In the genomic region with DNA sequence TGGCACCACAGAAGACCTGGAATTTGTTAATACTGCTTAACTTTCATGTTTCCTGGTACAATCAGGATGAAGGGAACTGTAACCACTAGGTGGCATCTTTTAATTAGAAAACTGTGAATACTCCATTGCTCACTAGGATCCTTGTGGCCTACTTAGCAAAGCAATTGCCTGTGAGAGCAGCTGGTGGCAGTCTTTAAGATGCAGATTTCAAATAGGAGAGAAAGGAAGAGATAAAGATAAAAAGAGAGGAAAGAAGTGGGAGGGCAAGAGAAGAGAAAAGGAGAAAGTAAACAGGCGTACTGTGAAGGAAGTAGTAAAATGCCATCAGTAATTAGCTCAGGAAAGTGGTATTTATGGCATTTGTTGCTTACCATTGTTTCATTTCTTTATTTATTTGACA, we compare ENCODE assay signal across 8 cellular contexts.
DNase-seq lines count a peak whose midpoint lies in the region; ATAC-seq and TF ChIP-seq lines count a peak whose summit lies in the region.

No MANE protein-coding gene starts in this region.

- no peak for TF ChIP-seq CTCF in WTC11 (IDR thresholded peaks at IDR 0.05)
- peak; percentile 67 for TF ChIP-seq CTCF in cardiac muscle cell (IDR thresholded peaks at IDR 0.05; ENCODE audit: low read depth, low read length)
- peak; percentile 72 for TF ChIP-seq CTCF in progenitor cell of endocrine pancreas (IDR thresholded peaks at IDR 0.05; ENCODE audit: unreplicated experiment)

- no peaks in the 10 kb centered on the region for H3K36me3 ChIP-seq in cardiac muscle cell

- H3K27me3 ChIP-seq in cardiac muscle cell = no peaks in the 10 kb centered on the region

- CTCF ChIA-PET in WTC11 (lab: Charles Lee) = interaction anchor here (0.6 to 2.2 kb wide), 37 partner anchors 8 to 910 kb away, joined by 3 to 15 read pairs (median 4); partner anchors contain the start of gene ZFYVE26

- no peaks in the 10 kb centered on the region for H3K4me1 ChIP-seq in cardiac muscle cell (ENCODE audit: low read depth)

- POLR2A ChIA-PET in WTC11 (lab: Charles Lee) = interaction anchor here (1.0 kb wide), 2 partner anchors 853 to 858 kb away, joined by 3 to 5 read pairs; no protein-coding TSS in a partner anchor

- no peaks in the 10 kb centered on the region for H3K9me3 ChIP-seq in cardiac muscle cell (ENCODE audit: low read depth)

- H3K4me3 Mint-ChIP-seq in WTC11 = peak overlapping the region; percentile 16
- no peak overlapping the region for H3K4me3 Mint-ChIP-seq in progenitor cell of endocrine pancreas (ENCODE audit: low read depth)

- H3K27me3 Mint-ChIP-seq in WTC11 (ENCODE audit: low read depth) = no peaks in the 10 kb centered on the region
- no peaks in the 10 kb centered on the region for H3K27me3 Mint-ChIP-seq in progenitor cell of endocrine pancreas

- H3K4me3 ChIP-seq in cardiac muscle cell = no peak overlapping the region

- H3K9me3 Mint-ChIP-seq in WTC11 = peaks cover 19% of the 10 kb centered on the region
- peaks cover 12% of the 10 kb centered on the region for H3K9me3 Mint-ChIP-seq in progenitor cell of endocrine pancreas (ENCODE audit: low read depth)

- H3K4me1 Mint-ChIP-seq in WTC11 = peaks cover 78% of the 10 kb centered on the region
- H3K4me1 Mint-ChIP-seq in progenitor cell of endocrine pancreas (ENCODE audit: low read depth) = peaks cover 6% of the 10 kb centered on the region

- H3K27ac Mint-ChIP-seq in WTC11 = peak overlapping the region; percentile 90
- H3K27ac Mint-ChIP-seq in progenitor cell of endocrine pancreas = peak overlapping the region; percentile 12

- DNase-seq in CD1c-positive myeloid dendritic cell (ENCODE audit: extremely low spot score) = peak; percentile 59
- peak; percentile 3 for DNase-seq in GM19240 (ENCODE audit: insufficient read length, low spot score)
- DNase-seq in NCI-H2171 (lab: John Stamatoyannopoulos, UW) = peak; percentile 75
- DNase-seq in WTC11 (ENCODE audit: low spot score) = peak; percentile 28
- peak; percentile 70 to 93 for DNase-seq in cardiac muscle cell (ENCODE audit: low read depth in 1 of 2, low spot score in 1 of 2)
- DNase-seq in progenitor cell of endocrine pancreas (ENCODE audit: low spot score, unreplicated experiment) = no peak

- no peak overlapping the region for H3K27ac ChIP-seq in cardiac muscle cell

- H3K36me3 Mint-ChIP-seq in WTC11 (peaks cover 27% of the 10 kb centered on the region), progenitor cell of endocrine pancreas (ENCODE audit: insufficient read depth) (peaks cover 5% of the 10 kb centered on the region)

- ATAC-seq in WTC11 = peak; percentile 91
- no peak for ATAC-seq in HG02852 (IDR thresholded peaks at IDR 0.05; ENCODE audit: unreplicated experiment)
- no peak for ATAC-seq in HG02571 (IDR thresholded peaks at IDR 0.05; ENCODE audit: unreplicated experiment)

TF ChIP-seq in WTC11, 78 proteins besides CTCF, POLR2A, EP300 and RAD21 (continues in another document):
- TF ChIP-seq ATF3 (CRISPR knock-in tag; conservative IDR thresholded peaks at IDR 0.05) (no peak), ZNF317 (CRISPR knock-in tag; IDR thresholded peaks at IDR 0.05; ENCODE audit: borderline replicate concordance, low read depth) (no peak), ETV6 (CRISPR knock-in tag; IDR thresholded peaks at IDR 0.05) (peak; percentile 72; the same call in 1 of the 2 replicates), SMAD4 (CRISPR knock-in tag; IDR thresholded peaks at IDR 0.05) (no peak), E2F5 (CRISPR knock-in tag; IDR thresholded peaks at IDR 0.05) (no peak), FOXK1 (CRISPR knock-in tag; IDR thresholded peaks at IDR 0.05) (peak; percentile 73), FOXJ3 (CRISPR knock-in tag; IDR thresholded peaks at IDR 0.05; ENCODE audit: borderline replicate concordance) (0 out of 2 replicates have a peak, but pooled peaks have one; percentile 49), ZNF396 (CRISPR knock-in tag; IDR thresholded peaks at IDR 0.05; ENCODE audit: borderline replicate concordance) (peak; percentile 70; the same call in 1 of the 2 replicates), ATF2 (CRISPR knock-in tag; IDR thresholded peaks at IDR 0.05; ENCODE audit: borderline replicate concordance, low read depth) (no peak), TEAD4 (CRISPR knock-in tag; IDR thresholded peaks at IDR 0.05) (no peak)
- TF ChIP-seq, protein P1, sequence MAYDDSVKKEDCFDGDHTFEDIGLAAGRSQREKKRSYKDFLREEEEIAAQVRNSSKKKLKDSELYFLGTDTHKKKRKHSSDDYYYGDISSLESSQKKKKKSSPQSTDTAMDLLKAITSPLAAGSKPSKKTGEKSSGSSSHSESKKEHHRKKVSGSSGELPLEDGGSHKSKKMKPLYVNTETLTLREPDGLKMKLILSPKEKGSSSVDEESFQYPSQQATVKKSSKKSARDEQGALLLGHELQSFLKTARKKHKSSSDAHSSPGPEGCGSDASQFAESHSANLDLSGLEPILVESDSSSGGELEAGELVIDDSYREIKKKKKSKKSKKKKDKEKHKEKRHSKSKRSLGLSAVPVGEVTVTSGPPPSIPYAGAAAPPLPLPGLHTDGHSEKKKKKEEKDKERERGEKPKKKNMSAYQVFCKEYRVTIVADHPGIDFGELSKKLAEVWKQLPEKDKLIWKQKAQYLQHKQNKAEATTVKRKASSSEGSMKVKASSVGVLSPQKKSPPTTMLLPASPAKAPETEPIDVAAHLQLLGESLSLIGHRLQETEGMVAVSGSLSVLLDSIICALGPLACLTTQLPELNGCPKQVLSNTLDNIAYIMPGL (CRISPR knock-in tag; IDR thresholded peaks at IDR 0.05) = 0 out of 2 replicates have a peak, but pooled peaks have one; percentile 32
- TF ChIP-seq, protein P2, sequence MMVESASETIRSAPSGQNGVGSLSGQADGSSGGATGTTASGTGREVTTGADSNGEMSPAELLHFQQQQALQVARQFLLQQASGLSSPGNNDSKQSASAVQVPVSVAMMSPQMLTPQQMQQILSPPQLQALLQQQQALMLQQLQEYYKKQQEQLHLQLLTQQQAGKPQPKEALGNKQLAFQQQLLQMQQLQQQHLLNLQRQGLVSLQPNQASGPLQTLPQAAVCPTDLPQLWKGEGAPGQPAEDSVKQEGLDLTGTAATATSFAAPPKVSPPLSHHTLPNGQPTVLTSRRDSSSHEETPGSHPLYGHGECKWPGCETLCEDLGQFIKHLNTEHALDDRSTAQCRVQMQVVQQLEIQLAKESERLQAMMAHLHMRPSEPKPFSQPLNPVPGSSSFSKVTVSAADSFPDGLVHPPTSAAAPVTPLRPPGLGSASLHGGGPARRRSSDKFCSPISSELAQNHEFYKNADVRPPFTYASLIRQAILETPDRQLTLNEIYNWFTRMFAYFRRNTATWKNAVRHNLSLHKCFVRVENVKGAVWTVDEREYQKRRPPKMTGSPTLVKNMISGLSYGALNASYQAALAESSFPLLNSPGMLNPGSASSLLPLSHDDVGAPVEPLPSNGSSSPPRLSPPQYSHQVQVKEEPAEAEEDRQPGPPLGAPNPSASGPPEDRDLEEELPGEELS (CRISPR knock-in tag; IDR thresholded peaks at IDR 0.05) = peak; percentile 47; the same call in 1 of the 2 replicates
- TF ChIP-seq, protein P3, sequence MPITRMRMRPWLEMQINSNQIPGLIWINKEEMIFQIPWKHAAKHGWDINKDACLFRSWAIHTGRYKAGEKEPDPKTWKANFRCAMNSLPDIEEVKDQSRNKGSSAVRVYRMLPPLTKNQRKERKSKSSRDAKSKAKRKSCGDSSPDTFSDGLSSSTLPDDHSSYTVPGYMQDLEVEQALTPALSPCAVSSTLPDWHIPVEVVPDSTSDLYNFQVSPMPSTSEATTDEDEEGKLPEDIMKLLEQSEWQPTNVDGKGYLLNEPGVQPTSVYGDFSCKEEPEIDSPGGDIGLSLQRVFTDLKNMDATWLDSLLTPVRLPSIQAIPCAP (CRISPR knock-in tag; IDR thresholded peaks at IDR 0.05) = no peak
